ENCODE assay signal across 28 cellular contexts in the genomic region with DNA sequence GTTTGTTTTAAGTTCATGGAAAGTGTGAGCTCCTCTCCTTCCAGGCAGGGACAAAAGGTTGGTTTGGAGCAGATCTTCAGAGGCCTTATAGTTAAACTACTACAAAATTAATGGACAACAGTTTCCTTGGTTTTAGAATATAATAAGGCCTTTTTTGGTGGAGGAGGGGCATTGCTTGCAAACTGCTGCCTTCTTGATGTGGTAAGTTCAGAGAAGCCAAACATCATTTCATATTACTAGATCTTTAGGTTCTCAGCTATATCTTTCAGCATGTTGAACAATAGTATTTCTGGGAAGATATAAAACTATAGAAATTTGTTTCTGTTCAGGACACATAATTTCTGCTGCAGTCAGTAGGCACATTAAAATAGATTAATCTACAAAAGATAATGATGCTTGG.
"Had no signal": no experiment of that assay in that cellular context is flagged by ENCODE, and none has a peak within 500 bp of the region (broad histone marks: within the 10 kb centered on the region; RNA-seq: fewer than 3 reads in every experiment).

No MANE protein-coding gene starts in this region.

- H3K4me3 Mint-ChIP-seq: activated CD4-positive, alpha-beta memory T cell treated with anti-CD3 and anti-CD28 coated beads, Interleukin-2, amount 10 ng/mL, durations not matched to agents 7 days and 5 days; activated CD4-positive, alpha-beta T cell treated with anti-CD3 and anti-CD28 coated beads for 36 hours; activated CD4-positive, alpha-beta T cell treated with anti-CD3 and anti-CD28 coated beads, Interleukin-2, amount 10 ng/mL, durations not matched to agents 24 days and 14 days; activated naive CD4-positive, alpha-beta T cell treated with anti-CD3 and anti-CD28 coated beads for 36 hours; activated naive CD4-positive, alpha-beta T cell treated with anti-CD3 and anti-CD28 coated beads, Interleukin-2, amount 50 U/mL, for 24 hours; activated naive CD8-positive, alpha-beta T cell treated with anti-CD3 and anti-CD28 coated beads for 36 hours; activated naive CD8-positive, alpha-beta T cell treated with anti-CD3 and anti-CD28 coated beads, Interleukin-2, amount 50 U/mL, for 24 hours; activated T-cell treated with anti-CD3 and anti-CD28 coated beads, Interleukin-2, amount 50 U/mL, for 24 hours; effector memory CD8-positive, alpha-beta T cell had no signal

- H3K4me3 ChIP-seq: adrenal gland, body of pancreas, esophagus muscularis mucosa, gastrocnemius medialis, heart left ventricle had no signal

- DNase-seq: activated CD4-positive, alpha-beta memory T cell treated with anti-CD3 and anti-CD28 coated beads, Interleukin-2, amount 10 ng/mL, durations not matched to agents 7 days and 5 days; activated CD4-positive, alpha-beta T cell treated with anti-CD3 and anti-CD28 coated beads for 36 hours; activated CD4-positive, alpha-beta T cell treated with anti-CD3 and anti-CD28 coated beads, Interleukin-2, amount 10 ng/mL, durations not matched to agents 24 days and 14 days; activated CD4-positive, CD25-positive, alpha-beta regulatory T cell; activated CD4-positive, CD25-positive, alpha-beta regulatory T cell treated with anti-CD3 and anti-CD28 coated beads, Interleukin-2, amount 50 U/mL, for 72 hours; activated effector memory CD4-positive, alpha-beta T cell treated with anti-CD3 and anti-CD28 coated beads, Interleukin-2, amount 50 U/mL, for 16 hours; activated naive CD4-positive, alpha-beta T cell treated with anti-CD3 and anti-CD28 coated beads for 36 hours; activated naive CD8-positive, alpha-beta T cell treated with anti-CD3 and anti-CD28 coated beads for 36 hours; activated naive CD8-positive, alpha-beta T cell treated with anti-CD3 and anti-CD28 coated beads, Interleukin-2, amount 50 U/mL, for 24 hours; activated T-cell treated with anti-CD3 and anti-CD28 coated beads, Interleukin-2, amount 50 U/mL, for 24 hours; adrenal gland; amygdala; aorta; body of pancreas; caudate nucleus; cortex of kidney; dermis blood vessel endothelial cell; effector CD4-positive, alpha-beta T cell; effector memory CD8-positive, alpha-beta T cell; erythroblast; foreskin keratinocyte; gastrocnemius medialis; glutamatergic neuron; heart left ventricle; T-helper 2 cell had no signal

- H3K27ac Mint-ChIP-seq: activated CD4-positive, alpha-beta memory T cell treated with anti-CD3 and anti-CD28 coated beads, Interleukin-2, amount 10 ng/mL, durations not matched to agents 7 days and 5 days; activated CD4-positive, alpha-beta T cell treated with anti-CD3 and anti-CD28 coated beads for 36 hours; activated CD4-positive, alpha-beta T cell treated with anti-CD3 and anti-CD28 coated beads, Interleukin-2, amount 10 ng/mL, durations not matched to agents 24 days and 14 days; activated naive CD4-positive, alpha-beta T cell treated with anti-CD3 and anti-CD28 coated beads for 36 hours; activated naive CD4-positive, alpha-beta T cell treated with anti-CD3 and anti-CD28 coated beads, Interleukin-2, amount 50 U/mL, for 24 hours; activated naive CD8-positive, alpha-beta T cell treated with anti-CD3 and anti-CD28 coated beads for 36 hours; activated naive CD8-positive, alpha-beta T cell treated with anti-CD3 and anti-CD28 coated beads, Interleukin-2, amount 50 U/mL, for 24 hours; activated T-cell treated with anti-CD3 and anti-CD28 coated beads, Interleukin-2, amount 50 U/mL, for 24 hours; activated T-helper 2 cell treated with anti-CD3 and anti-CD28 coated beads, Interferon-gamma antibody, Interleukin-2, Interleukin-4, amounts not matched to agents 10 μg/mL and 5 μg/mL and 100 μg/mL, durations not matched to agents 14 hours and 24 hours and 36 hours had no signal

- H3K4me1 ChIP-seq: adrenal gland, body of pancreas, esophagus muscularis mucosa, foreskin keratinocyte, gastrocnemius medialis, heart left ventricle had no signal

- H3K36me3 ChIP-seq: adrenal gland, esophagus muscularis mucosa, gastrocnemius medialis, heart left ventricle had no signal

- H3K27ac ChIP-seq: adrenal gland, body of pancreas, esophagus muscularis mucosa, foreskin keratinocyte, gastrocnemius medialis, heart left ventricle had no signal

- H3K27me3 ChIP-seq: adrenal gland, body of pancreas, esophagus muscularis mucosa, foreskin keratinocyte, gastrocnemius medialis, heart left ventricle had no signal

- H3K9me3 ChIP-seq: adrenal gland, body of pancreas, esophagus muscularis mucosa, gastrocnemius medialis, heart left ventricle had no signal

- H3K9me3 Mint-ChIP-seq: activated CD4-positive, alpha-beta T cell treated with anti-CD3 and anti-CD28 coated beads, Interleukin-2, amount 10 ng/mL, durations not matched to agents 24 days and 14 days; activated naive CD4-positive, alpha-beta T cell treated with anti-CD3 and anti-CD28 coated beads for 36 hours; activated T-cell treated with anti-CD3 and anti-CD28 coated beads, Interleukin-2, amount 50 U/mL, for 24 hours had no signal

- H3K4me1 Mint-ChIP-seq: activated CD4-positive, alpha-beta memory T cell treated with anti-CD3 and anti-CD28 coated beads, Interleukin-2, amount 10 ng/mL, durations not matched to agents 7 days and 5 days had no signal

- ATAC-seq: activated naive CD8-positive, alpha-beta T cell treated with anti-CD3 and anti-CD28 coated beads, Interleukin-2, amount 50 U/mL, for 24 hours; body of pancreas; effector memory CD8-positive, alpha-beta T cell; foreskin keratinocyte; gastrocnemius medialis; heart left ventricle had no signal

- H3K27me3 Mint-ChIP-seq: activated CD4-positive, alpha-beta memory T cell treated with anti-CD3 and anti-CD28 coated beads, Interleukin-2, amount 10 ng/mL, durations not matched to agents 7 days and 5 days; activated CD4-positive, alpha-beta T cell treated with anti-CD3 and anti-CD28 coated beads for 36 hours; activated CD4-positive, alpha-beta T cell treated with anti-CD3 and anti-CD28 coated beads, Interleukin-2, amount 10 ng/mL, durations not matched to agents 24 days and 14 days; activated naive CD4-positive, alpha-beta T cell treated with anti-CD3 and anti-CD28 coated beads, Interleukin-2, amount 50 U/mL, for 24 hours; activated naive CD8-positive, alpha-beta T cell treated with anti-CD3 and anti-CD28 coated beads for 36 hours; activated naive CD8-positive, alpha-beta T cell treated with anti-CD3 and anti-CD28 coated beads, Interleukin-2, amount 50 U/mL, for 24 hours; activated T-cell treated with anti-CD3 and anti-CD28 coated beads, Interleukin-2, amount 50 U/mL, for 24 hours; effector memory CD8-positive, alpha-beta T cell had no signal
